Comparison of ENCODE assay signal across 1 cellular context in the genomic region with DNA sequence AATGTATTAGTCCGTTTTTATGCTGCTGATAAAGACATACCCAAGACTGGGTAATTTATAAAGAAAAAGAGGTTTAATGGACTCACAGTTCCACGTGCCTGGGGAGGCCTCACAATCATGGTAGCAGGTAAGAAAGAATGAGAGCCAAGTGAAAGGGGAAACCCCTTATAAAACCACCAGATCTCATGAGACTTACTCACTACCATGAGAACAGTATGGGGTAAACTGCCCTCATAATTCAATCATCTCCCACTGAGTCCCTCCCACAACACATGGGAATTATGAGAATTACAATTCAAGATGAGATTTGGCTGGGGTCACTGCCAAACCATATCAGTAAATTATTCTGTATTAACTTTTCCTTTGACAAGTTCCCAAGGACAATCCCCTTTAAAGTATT. TPM values are rescaled to one million over a fixed set of nuclear protein-coding genes. Genes with fewer than 3 reads are reported as not detected.
"Had no signal": no experiment of that assay in that cellular context is flagged by ENCODE, and none has a peak within 500 bp of the region (broad histone marks: within the 10 kb centered on the region; RNA-seq: fewer than 3 reads in every experiment).

No MANE protein-coding gene starts in this region.

RNA-seq across cellular contexts. Expression of a gene that starts 36.9 kb away (rescaled TPM):
- total RNA-seq: ascending aorta had no signal
